Comparison of ENCODE assay signal across 20 cellular contexts in the genomic region with DNA sequence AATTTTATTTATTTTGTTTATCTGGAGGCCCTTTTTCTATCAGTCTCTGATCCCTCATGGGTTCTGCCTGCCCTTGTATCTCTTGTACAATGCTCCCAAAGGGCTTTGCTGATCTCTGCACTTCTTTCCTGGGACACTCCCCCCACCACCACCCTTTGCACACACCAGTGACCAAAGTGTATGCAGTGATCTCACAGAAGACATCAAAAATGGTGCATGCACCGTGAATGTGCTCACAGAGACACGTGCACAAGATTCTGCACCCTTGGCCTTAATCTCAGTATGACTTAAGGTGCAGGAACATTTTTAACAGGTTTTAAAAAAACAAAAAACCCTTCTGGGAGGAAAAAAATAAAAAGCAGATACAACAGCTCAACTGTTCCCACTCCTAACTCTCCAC. TPM values are rescaled to one million over a fixed set of nuclear protein-coding genes. Genes with fewer than 3 reads are reported as not detected.
DNase-seq lines count a peak whose midpoint lies in the region; ATAC-seq and TF ChIP-seq lines count a peak whose summit lies in the region.
"Had no signal": no experiment of that assay in that cellular context is flagged by ENCODE, and none has a peak within 500 bp of the region (broad histone marks: within the 10 kb centered on the region; RNA-seq: fewer than 3 reads in every experiment).

No MANE protein-coding gene starts in this region.

- peaks cover 21% of the 10 kb centered on the region for H4K20me1 ChIP-seq in neural progenitor cell (ENCODE audit: low read depth)

- CTCF ChIA-PET in activated naive CD4-positive, alpha-beta T cell treated with anti-CD3 and anti-CD28 coated beads, Interleukin-2, amount 10 ng/mL, durations not matched to agents 7 days and 5 days (lab: Charles Lee) = interaction anchor here (1.2 to 2.9 kb wide), 2 partner anchors 9 to 14 kb away, joined by 3 to 12 read pairs; no protein-coding TSS in a partner anchor

- no peaks in the 10 kb centered on the region for H3F3A ChIP-seq in neural progenitor cell (ENCODE audit: low read depth)

- H3K36me3 ChIP-seq in HUES48 (ENCODE audit: control insufficient read depth, insufficient read depth, low read length) (0 out of 2 replicates have a peak, but pooled peaks cover 13% of the 10 kb centered on the region), neural progenitor cell (no peaks in the 10 kb centered on the region)
- H3K36me3 ChIP-seq: breast epithelium, ovary had no signal

- H3K27me3 Mint-ChIP-seq in activated naive CD4-positive, alpha-beta T cell treated with anti-CD3 and anti-CD28 coated beads, Interleukin-2, amount 10 ng/mL, durations not matched to agents 7 days and 5 days = no peaks in the 10 kb centered on the region
- H3K27me3 Mint-ChIP-seq in activated T-helper 17 cell treated with anti-CD3 and anti-CD28 coated beads, Interleukin-2, amount 50 U/mL, for 72 hours = no peaks in the 10 kb centered on the region
- no peaks in the 10 kb centered on the region for H3K27me3 Mint-ChIP-seq in neural progenitor cell (ENCODE audit: insufficient read depth, low read depth)
- H3K27me3 Mint-ChIP-seq: stimulated activated naive B cell treated with anti-CD40 and anti-IgM and Interleukin-4, amounts not matched to agents 10 μg/mL and 1 μg/mL and 100 μg/mL, for 72 hours had no signal

- peak overlapping the region; percentile 79 for H3K27ac Mint-ChIP-seq in activated naive CD4-positive, alpha-beta T cell treated with anti-CD3 and anti-CD28 coated beads, Interleukin-2, amount 10 ng/mL, durations not matched to agents 7 days and 5 days
- H3K27ac Mint-ChIP-seq in activated T-helper 17 cell treated with anti-CD3 and anti-CD28 coated beads, Interleukin-2, amount 50 U/mL, for 72 hours = no peak overlapping the region
- H3K27ac Mint-ChIP-seq in neural progenitor cell = no peak overlapping the region

- no peak for DNase-seq in activated naive CD4-positive, alpha-beta T cell treated with anti-CD3 and anti-CD28 coated beads, Interleukin-2, amount 10 ng/mL, durations not matched to agents 7 days and 5 days
- no peak for DNase-seq in activated naive CD4-positive, alpha-beta T cell treated with anti-CD3 and anti-CD28 coated beads, Interleukin-2, amount 50 U/mL, for 16 hours
- DNase-seq in neural progenitor cell (ENCODE audit: low spot score) = no peak
- no peak for DNase-seq in omental fat pad (ENCODE audit: low spot score)
- DNase-seq: cortex of kidney; EL; islet precursor cell; NCI-H524; ovary; stimulated activated naive B cell treated with anti-CD40 and anti-IgM and Interleukin-4, amounts not matched to agents 10 μg/mL and 1 μg/mL and 100 μg/mL, for 72 hours had no signal

- no peaks in the 10 kb centered on the region for H3K27me3 ChIP-seq in HUES48 (ENCODE audit: control insufficient read depth, insufficient read depth, low read length)
- no peaks in the 10 kb centered on the region for H3K27me3 ChIP-seq in neural progenitor cell
- H3K27me3 ChIP-seq: breast epithelium, hepatocyte, ovary, tibial nerve had no signal

- peaks cover 36% of the 10 kb centered on the region for H3K4me1 ChIP-seq in HUES48 (ENCODE audit: control insufficient read depth, insufficient read depth, low read length)
- peaks cover 24% of the 10 kb centered on the region for H3K4me1 ChIP-seq in neural progenitor cell
- H3K4me1 ChIP-seq: breast epithelium had no signal

- H3K27ac ChIP-seq in HUES48 (ENCODE audit: low read depth, low read length) (peak overlapping the region; percentile 48), neural progenitor cell (no peak overlapping the region)
- H3K27ac ChIP-seq: breast epithelium, hepatocyte, ovary, tibial nerve, VCaP had no signal

- no peak overlapping the region for H3K4me2 ChIP-seq in neural progenitor cell
- H3K4me2 ChIP-seq: hepatocyte had no signal

- H3K9me3 ChIP-seq in HUES48 (ENCODE audit: control insufficient read depth, insufficient read depth, low read length) (no peaks in the 10 kb centered on the region), neural progenitor cell (ENCODE audit: low read depth) (no peaks in the 10 kb centered on the region)
- H3K9me3 ChIP-seq: breast epithelium, ovary, tibial nerve had no signal

- no peak for ATAC-seq in activated T-helper 17 cell treated with anti-CD3 and anti-CD28 coated beads, Interleukin-2, amount 50 U/mL, for 72 hours (replicated peaks)
- ATAC-seq in omental fat pad (ENCODE audit: low FRiP score) (no peak), HG03039 (IDR thresholded peaks at IDR 0.05; ENCODE audit: unreplicated experiment) (no peak), GM21528 (IDR thresholded peaks at IDR 0.05; ENCODE audit: low FRiP score, unreplicated experiment) (no peak)
- ATAC-seq: sciatic nerve; stimulated activated naive B cell treated with anti-CD40 and anti-IgM and Interleukin-4, amounts not matched to agents 10 μg/mL and 1 μg/mL and 100 μg/mL, for 72 hours had no signal

- H3K9me3 Mint-ChIP-seq in activated naive CD4-positive, alpha-beta T cell treated with anti-CD3 and anti-CD28 coated beads, Interleukin-2, amount 10 ng/mL, durations not matched to agents 7 days and 5 days = no peaks in the 10 kb centered on the region
- H3K9me3 Mint-ChIP-seq in activated T-helper 17 cell treated with anti-CD3 and anti-CD28 coated beads, Interleukin-2, amount 50 U/mL, for 72 hours = no peaks in the 10 kb centered on the region
- no peaks in the 10 kb centered on the region for H3K9me3 Mint-ChIP-seq in neural progenitor cell
- H3K9me3 Mint-ChIP-seq: stimulated activated naive B cell treated with anti-CD40 and anti-IgM and Interleukin-4, amounts not matched to agents 10 μg/mL and 1 μg/mL and 100 μg/mL, for 72 hours had no signal

- H3K9ac ChIP-seq in HUES48 (ENCODE audit: low read depth, low read length) (no peak overlapping the region; the same call in 1 of the 2 replicates), neural progenitor cell (peak overlapping the region; percentile 38)

- no peak overlapping the region for H3K4me3 Mint-ChIP-seq in activated naive CD4-positive, alpha-beta T cell treated with anti-CD3 and anti-CD28 coated beads, Interleukin-2, amount 10 ng/mL, durations not matched to agents 7 days and 5 days
- H3K4me3 Mint-ChIP-seq in activated T-helper 17 cell treated with anti-CD3 and anti-CD28 coated beads, Interleukin-2, amount 50 U/mL, for 72 hours = peak overlapping the region; percentile 56
- no peak overlapping the region for H3K4me3 Mint-ChIP-seq in neural progenitor cell
- H3K4me3 Mint-ChIP-seq: stimulated activated naive B cell treated with anti-CD40 and anti-IgM and Interleukin-4, amounts not matched to agents 10 μg/mL and 1 μg/mL and 100 μg/mL, for 72 hours had no signal

- H3K4me3 ChIP-seq in HUES48 (ENCODE audit: low read depth, low read length) = no peak overlapping the region
- no peak overlapping the region for H3K4me3 ChIP-seq in neural progenitor cell
- H3K4me3 ChIP-seq: breast epithelium, hepatocyte, lung, ovary, tibial nerve had no signal

- peaks cover 88% of the 10 kb centered on the region for H3K4me1 Mint-ChIP-seq in activated naive CD4-positive, alpha-beta T cell treated with anti-CD3 and anti-CD28 coated beads, Interleukin-2, amount 10 ng/mL, durations not matched to agents 7 days and 5 days
- peaks cover 60% of the 10 kb centered on the region for H3K4me1 Mint-ChIP-seq in activated T-helper 17 cell treated with anti-CD3 and anti-CD28 coated beads, Interleukin-2, amount 50 U/mL, for 72 hours
- peaks cover 22% of the 10 kb centered on the region for H3K4me1 Mint-ChIP-seq in neural progenitor cell

- H2AFZ ChIP-seq in neural progenitor cell (replicated peaks) = no peak overlapping the region
- H2AFZ ChIP-seq: hepatocyte had no signal

- peaks cover 46% of the 10 kb centered on the region for H3K36me3 Mint-ChIP-seq in activated naive CD4-positive, alpha-beta T cell treated with anti-CD3 and anti-CD28 coated beads, Interleukin-2, amount 10 ng/mL, durations not matched to agents 7 days and 5 days
- H3K36me3 Mint-ChIP-seq in activated T-helper 17 cell treated with anti-CD3 and anti-CD28 coated beads, Interleukin-2, amount 50 U/mL, for 72 hours (ENCODE audit: low read depth) = peaks cover 17% of the 10 kb centered on the region
- peaks cover 7% of the 10 kb centered on the region for H3K36me3 Mint-ChIP-seq in neural progenitor cell

- no peaks in the 10 kb centered on the region for H3K79me2 ChIP-seq in neural progenitor cell (ENCODE audit: low read depth)
- H3K79me2 ChIP-seq: hepatocyte had no signal

- no peak for TF ChIP-seq CTCF in neural progenitor cell (IDR thresholded peaks at IDR 0.05)
- no peak for TF ChIP-seq CTCF in omental fat pad (IDR thresholded peaks at IDR 0.05)

RNA-seq across cellular contexts. Expression of gene ADSL, which starts 12.2 kb away (rescaled TPM):
- total RNA-seq in activated T-helper 17 cell treated with anti-CD3 and anti-CD28 coated beads, Interleukin-2, amount 50 U/mL, for 72 hours = 100 to 1,000 TPM in 1 of 2 donors, 10 to 100 TPM in 1; 94.6 to 157 TPM
- total RNA-seq in neural progenitor cell (ENCODE audit: low replicate concordance) = 135 and 181 TPM in 2 replicates
- 100 to 1,000 TPM in 1 of 4 donors, 10 to 100 TPM in 3; 74.6 to 106 (median 85.8) TPM for total RNA-seq in omental fat pad

RNA-seq across cellular contexts. Expression of gene SGSM3, which starts 36.3 kb away (rescaled TPM):
- total RNA-seq in activated T-helper 17 cell treated with anti-CD3 and anti-CD28 coated beads, Interleukin-2, amount 50 U/mL, for 72 hours = 10 to 100 TPM; 39.7 to 41.8 TPM
- total RNA-seq in neural progenitor cell (ENCODE audit: low replicate concordance) = 55.2 and 127 TPM in 2 replicates
- total RNA-seq in omental fat pad = 10 to 100 TPM; 26.2 to 45.6 (median 31.2) TPM
